Comparison of ENCODE assay signal across 8 cellular contexts in genomic region chr1:101474039-101474665, GRCh38.
DNase-seq lines count a peak whose midpoint lies in the region; ATAC-seq lines count a peak whose summit lies in the region.

No MANE protein-coding gene starts in this region.

- DNase-seq in CMK (ENCODE audit: low read depth) (peak; percentile 45), NCI-H748 (lab: John Stamatoyannopoulos, UW; ENCODE audit: unreplicated experiment) (peak; percentile 54), fibroblast of the conjunctiva (ENCODE audit: low read depth) (peak; percentile 3), inferior parietal cortex (ENCODE audit: extremely low spot score) (no peak)

- ATAC-seq in GM21619 (IDR thresholded peaks at IDR 0.05; ENCODE audit: unreplicated experiment) (peak; percentile 72), GM21381 (IDR thresholded peaks at IDR 0.05; ENCODE audit: unreplicated experiment) (no peak), HG03108 (IDR thresholded peaks at IDR 0.05; ENCODE audit: unreplicated experiment) (no peak), GM18520 (IDR thresholded peaks at IDR 0.05; ENCODE audit: unreplicated experiment) (no peak)
